1 cellular context compared by ENCODE assay signal in genomic region chr19:11265785-11266236, GRCh38.
TF ChIP-seq lines count a peak whose summit lies in the region.

No MANE protein-coding gene starts in this region.

TF ChIP-seq in HepG2, 621 proteins besides CTCF, POLR2A, EP300 and RAD21 (continued from another document and continues in another):
- TF ChIP-seq PRDM15 (CRISPR knock-in tag; IDR thresholded peaks at IDR 0.05) (peak; percentile 24; the same call in 1 of the 2 replicates), ZNF766 (CRISPR knock-in tag; IDR thresholded peaks at IDR 0.05; ENCODE audit: borderline replicate concordance) (peak; percentile 61; the same call in 1 of the 2 replicates), CBX1 (IDR thresholded peaks at IDR 0.05; ENCODE audit: low read depth) (peak; percentile 82), REL (CRISPR knock-in tag; conservative IDR thresholded peaks at IDR 0.05) (no peak; the same call in 1 of the 2 replicates), NRL (CRISPR knock-in tag; IDR thresholded peaks at IDR 0.05; ENCODE audit: borderline replicate concordance) (peak; percentile 88), ZNF10 (CRISPR knock-in tag; IDR thresholded peaks at IDR 0.05; ENCODE audit: borderline replicate concordance, low read depth) (no peak), NFYB (CRISPR knock-in tag; IDR thresholded peaks at IDR 0.05) (no peak), ZNF569 (CRISPR knock-in tag; IDR thresholded peaks at IDR 0.05; ENCODE audit: borderline replicate concordance) (no peak), ZNF367 (CRISPR knock-in tag; IDR thresholded peaks at IDR 0.05; ENCODE audit: borderline replicate concordance) (no peak), RERE (CRISPR knock-in tag; IDR thresholded peaks at IDR 0.05; ENCODE audit: low read depth) (peak; percentile 89), FOXO1 (CRISPR knock-in tag; IDR thresholded peaks at IDR 0.05) (peak; percentile 94), ZNF234 (CRISPR knock-in tag; conservative IDR thresholded peaks at IDR 0.05) (no peak), RAD51 (IDR thresholded peaks at IDR 0.05; ENCODE audit: borderline replicate concordance) (no peak), ELF3 (CRISPR knock-in tag; IDR thresholded peaks at IDR 0.05) (peak; percentile 92), CREM (IDR thresholded peaks at IDR 0.05) (peak; percentile 66; the same call in 1 of the 2 replicates), CREM (CRISPR knock-in tag; IDR thresholded peaks at IDR 0.05) (no peak), RFXANK (CRISPR knock-in tag; IDR thresholded peaks at IDR 0.05) (0 out of 2 replicates have a peak, but pooled peaks have one; percentile 50), RFX3 (CRISPR knock-in tag; IDR thresholded peaks at IDR 0.05) (no peak), ZMYM2 (CRISPR knock-in tag; IDR thresholded peaks at IDR 0.05) (0 out of 2 replicates have a peak, but pooled peaks have one; percentile 68), ZNF781 (CRISPR knock-in tag; IDR thresholded peaks at IDR 0.05; ENCODE audit: borderline replicate concordance, not compliant biosample characterization) (no peak), POGZ (CRISPR knock-in tag; IDR thresholded peaks at IDR 0.05) (peak; percentile 86), NAIF1 (CRISPR knock-in tag; IDR thresholded peaks at IDR 0.05; ENCODE audit: borderline replicate concordance) (0 out of 2 replicates have a peak, but pooled peaks have one; percentile 65), ZNF441 (CRISPR knock-in tag; IDR thresholded peaks at IDR 0.05; ENCODE audit: borderline replicate concordance) (peak; percentile 89), SNAPC5 (CRISPR knock-in tag; IDR thresholded peaks at IDR 0.05; ENCODE audit: borderline replicate concordance) (peak; percentile 80; the same call in 1 of the 2 replicates), MBNL3 (CRISPR knock-in tag; conservative IDR thresholded peaks at IDR 0.05) (no peak), SP140L (CRISPR knock-in tag; IDR thresholded peaks at IDR 0.05; ENCODE audit: borderline replicate concordance) (0 out of 2 replicates have a peak, but pooled peaks have one; percentile 45), RBM22 (optimal IDR thresholded peaks at IDR 0.05; ENCODE audit: low read length) (peak; percentile 61), ZNF687 (CRISPR knock-in tag; IDR thresholded peaks at IDR 0.05) (peak; percentile 100), IRF9 (CRISPR knock-in tag; IDR thresholded peaks at IDR 0.05; ENCODE audit: borderline replicate concordance) (peak; percentile 95), SRSF1 (optimal IDR thresholded peaks at IDR 0.05; ENCODE audit: low read depth, low read length) (no peak), BRD4 (CRISPR knock-in tag; IDR thresholded peaks at IDR 0.05) (no peak), RBFOX2 (IDR thresholded peaks at IDR 0.05; ENCODE audit: low read depth, low read length) (no peak), YEATS2 (CRISPR knock-in tag; IDR thresholded peaks at IDR 0.05; ENCODE audit: borderline replicate concordance) (peak; percentile 84; the same call in 1 of the 2 replicates), SMYD3 (CRISPR knock-in tag; IDR thresholded peaks at IDR 0.05) (peak; percentile 94), ZNF747 (CRISPR knock-in tag; IDR thresholded peaks at IDR 0.05; ENCODE audit: borderline replicate concordance) (peak; percentile 98), CHD2 (IDR thresholded peaks at IDR 0.05; ENCODE audit: low read depth, low read length) (no peak), ZBTB3 (CRISPR knock-in tag; IDR thresholded peaks at IDR 0.05; ENCODE audit: borderline replicate concordance, low read depth) (peak; percentile 72; the same call in 1 of the 2 replicates), SP2 (CRISPR knock-in tag; IDR thresholded peaks at IDR 0.05) (peak; percentile 51; the same call in 1 of the 2 replicates)
- TF ChIP-seq, protein P1, sequence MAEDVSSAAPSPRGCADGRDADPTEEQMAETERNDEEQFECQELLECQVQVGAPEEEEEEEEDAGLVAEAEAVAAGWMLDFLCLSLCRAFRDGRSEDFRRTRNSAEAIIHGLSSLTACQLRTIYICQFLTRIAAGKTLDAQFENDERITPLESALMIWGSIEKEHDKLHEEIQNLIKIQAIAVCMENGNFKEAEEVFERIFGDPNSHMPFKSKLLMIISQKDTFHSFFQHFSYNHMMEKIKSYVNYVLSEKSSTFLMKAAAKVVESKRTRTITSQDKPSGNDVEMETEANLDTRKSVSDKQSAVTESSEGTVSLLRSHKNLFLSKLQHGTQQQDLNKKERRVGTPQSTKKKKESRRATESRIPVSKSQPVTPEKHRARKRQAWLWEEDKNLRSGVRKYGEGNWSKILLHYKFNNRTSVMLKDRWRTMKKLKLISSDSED (CRISPR knock-in tag; IDR thresholded peaks at IDR 0.05) = 0 out of 2 replicates have a peak, but pooled peaks have one; percentile 72
- TF ChIP-seq, protein P2, sequence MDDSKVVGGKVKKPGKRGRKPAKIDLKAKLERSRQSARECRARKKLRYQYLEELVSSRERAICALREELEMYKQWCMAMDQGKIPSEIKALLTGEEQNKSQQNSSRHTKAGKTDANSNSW (CRISPR knock-in tag; IDR thresholded peaks at IDR 0.05; ENCODE audit: borderline replicate concordance) = peak; percentile 90; the same call in 1 of the 2 replicates
- TF ChIP-seq, protein P3, sequence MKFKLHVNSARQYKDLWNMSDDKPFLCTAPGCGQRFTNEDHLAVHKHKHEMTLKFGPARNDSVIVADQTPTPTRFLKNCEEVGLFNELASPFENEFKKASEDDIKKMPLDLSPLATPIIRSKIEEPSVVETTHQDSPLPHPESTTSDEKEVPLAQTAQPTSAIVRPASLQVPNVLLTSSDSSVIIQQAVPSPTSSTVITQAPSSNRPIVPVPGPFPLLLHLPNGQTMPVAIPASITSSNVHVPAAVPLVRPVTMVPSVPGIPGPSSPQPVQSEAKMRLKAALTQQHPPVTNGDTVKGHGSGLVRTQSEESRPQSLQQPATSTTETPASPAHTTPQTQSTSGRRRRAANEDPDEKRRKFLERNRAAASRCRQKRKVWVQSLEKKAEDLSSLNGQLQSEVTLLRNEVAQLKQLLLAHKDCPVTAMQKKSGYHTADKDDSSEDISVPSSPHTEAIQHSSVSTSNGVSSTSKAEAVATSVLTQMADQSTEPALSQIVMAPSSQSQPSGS (CRISPR knock-in tag; IDR thresholded peaks at IDR 0.05) = peak; percentile 71; the same call in 1 of the 2 replicates
